ENCODE assay signal across 8 cellular contexts in the genomic region with DNA sequence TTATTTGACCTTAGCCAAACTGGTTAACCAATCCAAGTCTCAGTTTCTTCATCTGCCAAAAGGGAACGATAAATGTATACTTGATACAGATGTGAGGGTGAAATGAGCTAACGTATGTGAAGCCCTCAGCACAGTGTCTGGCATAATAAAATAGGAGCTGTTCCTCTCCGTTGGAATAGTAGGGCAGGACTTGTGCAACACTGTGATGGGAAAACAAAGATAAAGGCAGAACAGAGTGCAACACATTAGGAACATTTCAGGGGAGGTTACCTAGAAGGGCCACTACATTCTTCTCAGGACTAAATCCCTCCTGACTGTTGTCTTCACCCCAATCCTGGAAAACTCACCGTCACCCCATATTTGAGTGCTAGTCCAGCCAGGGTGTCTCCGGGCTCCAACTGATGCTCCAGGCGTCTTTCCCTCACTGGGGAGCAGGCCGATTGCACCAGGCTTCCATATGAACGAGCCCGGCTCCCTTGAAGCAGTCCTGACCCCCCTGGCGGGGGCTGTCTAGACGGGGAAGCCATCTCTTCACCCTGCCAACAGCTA. TPM values are rescaled to one million over a fixed set of nuclear protein-coding genes. Genes with fewer than 3 reads are reported as not detected.
DNase-seq lines count a peak whose midpoint lies in the region; ATAC-seq and TF ChIP-seq lines count a peak whose summit lies in the region.

No MANE protein-coding gene starts in this region.

- H3K9me2 ChIP-seq in MM.1S (replicated peaks; ENCODE audit: insufficient read depth, low read length) = no peaks in the 10 kb centered on the region

- no peaks in the 10 kb centered on the region for H3K36me3 ChIP-seq in MM.1S (replicated peaks; ENCODE audit: insufficient read depth, low read length)
- H3K36me3 ChIP-seq in effector memory CD4-positive, alpha-beta T cell (ENCODE audit: control insufficient read depth, insufficient read depth, low read length) = peaks cover 21% of the 10 kb centered on the region
- peaks cover 14 to 45% of the 10 kb centered on the region in 2 donors for H3K36me3 ChIP-seq in muscle layer of duodenum (ENCODE audit: control insufficient read depth in 1 of 2, insufficient read depth in 2 of 2, low read length in 2 of 2)

- H3K27me3 ChIP-seq in AG04450 (ENCODE audit: control insufficient read depth, insufficient read depth, low read length) (no peaks in the 10 kb centered on the region), MM.1S (replicated peaks; ENCODE audit: insufficient read depth, low read length) (no peaks in the 10 kb centered on the region), muscle layer of duodenum (ENCODE audit: low read depth, low read length) (no peaks in the 10 kb centered on the region)
- no peaks in the 10 kb centered on the region for H3K27me3 ChIP-seq in effector memory CD4-positive, alpha-beta T cell (replicated peaks; ENCODE audit: control insufficient read depth, insufficient read depth, low read length, poor library complexity, severe bottlenecking)

- H4K20me1 ChIP-seq in MM.1S (ENCODE audit: insufficient read depth, low read length) = no peaks in the 10 kb centered on the region

- H3K27ac ChIP-seq in AG04450 (ENCODE audit: low read depth, low read length) (peak overlapping the region; percentile 87), MM.1S (ENCODE audit: low read length) (no peak overlapping the region), muscle layer of duodenum (ENCODE audit: low read length) (peak overlapping the region; percentile 89)
- peak overlapping the region; percentile 54 for H3K27ac ChIP-seq in effector memory CD4-positive, alpha-beta T cell (ENCODE audit: insufficient read depth, low read length, poor library complexity, severe bottlenecking)

- H3K79me2 ChIP-seq in MM.1S (ENCODE audit: low read length) = peaks cover 30% of the 10 kb centered on the region

- DNase-seq in AG04450 (ENCODE audit: low read depth, low spot score) = no peak
- no peak for DNase-seq in MM.1S
- no peak for DNase-seq in effector memory CD4-positive, alpha-beta T cell
- no peak for DNase-seq in NCI-H187 treated with DMSO at 0.1 percent for 48 hours (lab: John Stamatoyannopoulos, UW)
- DNase-seq in erythroblast (lab: John Stamatoyannopoulos, UW) = no peak
- no peak for DNase-seq in activated CD4-positive, alpha-beta T cell treated with anti-CD3 and anti-CD28 coated beads for 1 hour

- ATAC-seq in HG03571 (IDR thresholded peaks at IDR 0.05; ENCODE audit: unreplicated experiment) = no peak

- peak overlapping the region; percentile 99 for H2AFZ ChIP-seq in MM.1S (ENCODE audit: low read length)

- CTCF ChIA-PET in AG04450 (lab: Charles Lee) = interaction anchor here (0.5 to 1.8 kb wide), 4 partner anchors 10 to 65 kb away, joined by 3 to 8 read pairs (median 4); a partner anchor contains a TSS

- H3K4me2 ChIP-seq in MM.1S (ENCODE audit: low read depth, low read length) = peak overlapping the region; percentile 91

- H3K9me3 ChIP-seq in AG04450 (ENCODE audit: control insufficient read depth, insufficient read depth, low read length) (no peaks in the 10 kb centered on the region), MM.1S (replicated peaks; ENCODE audit: insufficient read depth, low read length) (no peaks in the 10 kb centered on the region), muscle layer of duodenum (ENCODE audit: control insufficient read depth in 1 of 2, low read length in 2 of 2) (no peaks in the 10 kb centered on the region)
- H3K9me3 ChIP-seq in effector memory CD4-positive, alpha-beta T cell (ENCODE audit: control insufficient read depth, low read length) = no peaks in the 10 kb centered on the region

- peaks cover 4% of the 10 kb centered on the region; the same call in 1 of the 2 replicates for H3F3A ChIP-seq in MM.1S (ENCODE audit: insufficient read depth, low read length)

- peaks cover 7% of the 10 kb centered on the region for H3K4me1 ChIP-seq in MM.1S (ENCODE audit: low read length)
- H3K4me1 ChIP-seq in effector memory CD4-positive, alpha-beta T cell (ENCODE audit: control insufficient read depth, insufficient read depth, low read length, poor library complexity, severe bottlenecking) = peaks cover 26% of the 10 kb centered on the region
- H3K4me1 ChIP-seq in muscle layer of duodenum (ENCODE audit: control insufficient read depth in 1 of 2, insufficient read depth in 2 of 2, low read length in 2 of 2) = peaks cover 10 to 32% of the 10 kb centered on the region in 2 donors

- TF ChIP-seq CTCF in AG04450 (IDR thresholded peaks at IDR 0.05; ENCODE audit: low read depth, low read length) (0 out of 2 replicates have a peak, but pooled peaks have one; percentile 4), MM.1S (IDR thresholded peaks at IDR 0.05; ENCODE audit: low read length) (no peak)

- H3K4me3 ChIP-seq in AG04450 (ENCODE audit: low read depth, low read length) (peak overlapping the region; percentile 99), MM.1S (ENCODE audit: low read length) (peak overlapping the region; percentile 86), muscle layer of duodenum (ENCODE audit: low read depth in 1 of 2, low read length in 2 of 2) (peak overlapping the region; percentile 94 to 99)
- H3K4me3 ChIP-seq in effector memory CD4-positive, alpha-beta T cell (ENCODE audit: insufficient read depth, low read depth, low read length, poor library complexity, severe bottlenecking) = no peak overlapping the region

- H3K9ac ChIP-seq in MM.1S (ENCODE audit: low read length) = peak overlapping the region; percentile 74

- POLR2A ChIA-PET in AG04450 (lab: Yijun Ruan, JAX) = interaction anchor here (0.5 kb wide), 1 partner anchor 124 kb away, joined by 3 read pairs; no protein-coding TSS in a partner anchor

- no peak for TF ChIP-seq POLR2A in erythroblast (IDR thresholded peaks at IDR 0.05; ENCODE audit: low read length)

RNA-seq across cellular contexts. Expression of a gene that starts 0.9 kb away (rescaled TPM):
- polyA plus RNA-seq in AG04450 (2011; rRNA removed) = 9.1 and 9.6 TPM in 2 replicates
- 11.7 and 14.0 TPM in 2 replicates for polyA minus RNA-seq in AG04450 (2011; rRNA and poly(A)+ RNA removed)

RNA-seq across cellular contexts. Expression of a gene that starts 1.1 kb away (rescaled TPM):
- 24.9 and 29.2 TPM in 2 replicates for polyA plus RNA-seq in AG04450 (2011; rRNA removed)
- 13.1 and 16.5 TPM in 2 replicates for polyA minus RNA-seq in AG04450 (2011; rRNA and poly(A)+ RNA removed)

RNA-seq across cellular contexts. Expression of a gene that starts 8.4 kb away (rescaled TPM):
- polyA plus RNA-seq in AG04450 (2011; rRNA removed) = not detected in 2 replicates
- not detected in 2 replicates for polyA minus RNA-seq in AG04450 (2011; rRNA and poly(A)+ RNA removed)

RNA-seq across cellular contexts. Expression of a gene that starts 11.0 kb away (rescaled TPM):
- polyA plus RNA-seq in AG04450 (2011; rRNA removed) = not detected in 2 replicates
- polyA minus RNA-seq in AG04450 (2011; rRNA and poly(A)+ RNA removed) = 0.48 TPM in 1 of 2 replicates, not detected in the other

RNA-seq across cellular contexts. Expression of a gene that starts 18.4 kb away (rescaled TPM):
- 1.3 and 1.8 TPM in 2 replicates for polyA plus RNA-seq in AG04450 (2011; rRNA removed)
- 1.9 and 2.4 TPM in 2 replicates for polyA minus RNA-seq in AG04450 (2011; rRNA and poly(A)+ RNA removed)
